ENCODE assay signal across 1 cellular context in the genomic region with DNA sequence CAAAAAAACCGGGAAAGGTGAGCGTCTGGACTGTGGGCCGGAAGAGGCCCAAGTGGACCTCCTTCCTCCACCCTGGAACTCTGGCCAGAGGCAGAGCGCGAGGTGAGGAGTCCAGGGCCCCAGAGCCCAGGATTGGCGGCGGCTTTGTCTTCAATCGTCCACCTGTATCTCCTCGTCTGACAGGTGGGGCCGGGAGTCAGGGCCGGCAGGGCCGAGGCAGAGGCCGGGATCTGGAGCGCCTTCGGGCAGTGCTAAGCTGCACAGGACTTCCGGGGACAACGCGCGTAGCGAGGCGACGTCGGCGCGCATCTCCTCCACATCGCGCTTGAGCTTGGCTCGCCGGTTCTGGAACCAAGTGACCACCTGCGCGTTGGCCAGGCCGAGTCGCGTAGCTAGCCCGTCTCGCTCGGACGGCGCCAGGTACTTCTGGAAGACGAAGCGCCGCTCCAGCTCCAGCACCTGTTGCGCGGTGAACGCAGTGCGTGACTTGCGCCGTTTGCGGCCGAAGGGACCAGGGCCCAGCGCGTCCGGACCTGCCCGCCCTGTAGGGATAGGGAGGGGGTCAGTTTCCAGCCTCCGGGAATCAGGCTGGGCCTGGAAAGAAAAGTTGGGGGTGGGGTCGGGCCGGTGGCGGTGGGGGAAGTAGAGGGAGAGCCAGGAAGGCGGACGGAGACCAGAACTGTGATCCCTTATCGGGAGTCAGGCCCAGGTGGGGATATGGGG.
TF ChIP-seq lines count a peak whose summit lies in the region.

No MANE protein-coding gene starts in this region.

TF ChIP-seq in HepG2, 621 proteins besides CTCF, POLR2A, EP300 and RAD21 (continued from another document):
- TF ChIP-seq, protein P1, sequence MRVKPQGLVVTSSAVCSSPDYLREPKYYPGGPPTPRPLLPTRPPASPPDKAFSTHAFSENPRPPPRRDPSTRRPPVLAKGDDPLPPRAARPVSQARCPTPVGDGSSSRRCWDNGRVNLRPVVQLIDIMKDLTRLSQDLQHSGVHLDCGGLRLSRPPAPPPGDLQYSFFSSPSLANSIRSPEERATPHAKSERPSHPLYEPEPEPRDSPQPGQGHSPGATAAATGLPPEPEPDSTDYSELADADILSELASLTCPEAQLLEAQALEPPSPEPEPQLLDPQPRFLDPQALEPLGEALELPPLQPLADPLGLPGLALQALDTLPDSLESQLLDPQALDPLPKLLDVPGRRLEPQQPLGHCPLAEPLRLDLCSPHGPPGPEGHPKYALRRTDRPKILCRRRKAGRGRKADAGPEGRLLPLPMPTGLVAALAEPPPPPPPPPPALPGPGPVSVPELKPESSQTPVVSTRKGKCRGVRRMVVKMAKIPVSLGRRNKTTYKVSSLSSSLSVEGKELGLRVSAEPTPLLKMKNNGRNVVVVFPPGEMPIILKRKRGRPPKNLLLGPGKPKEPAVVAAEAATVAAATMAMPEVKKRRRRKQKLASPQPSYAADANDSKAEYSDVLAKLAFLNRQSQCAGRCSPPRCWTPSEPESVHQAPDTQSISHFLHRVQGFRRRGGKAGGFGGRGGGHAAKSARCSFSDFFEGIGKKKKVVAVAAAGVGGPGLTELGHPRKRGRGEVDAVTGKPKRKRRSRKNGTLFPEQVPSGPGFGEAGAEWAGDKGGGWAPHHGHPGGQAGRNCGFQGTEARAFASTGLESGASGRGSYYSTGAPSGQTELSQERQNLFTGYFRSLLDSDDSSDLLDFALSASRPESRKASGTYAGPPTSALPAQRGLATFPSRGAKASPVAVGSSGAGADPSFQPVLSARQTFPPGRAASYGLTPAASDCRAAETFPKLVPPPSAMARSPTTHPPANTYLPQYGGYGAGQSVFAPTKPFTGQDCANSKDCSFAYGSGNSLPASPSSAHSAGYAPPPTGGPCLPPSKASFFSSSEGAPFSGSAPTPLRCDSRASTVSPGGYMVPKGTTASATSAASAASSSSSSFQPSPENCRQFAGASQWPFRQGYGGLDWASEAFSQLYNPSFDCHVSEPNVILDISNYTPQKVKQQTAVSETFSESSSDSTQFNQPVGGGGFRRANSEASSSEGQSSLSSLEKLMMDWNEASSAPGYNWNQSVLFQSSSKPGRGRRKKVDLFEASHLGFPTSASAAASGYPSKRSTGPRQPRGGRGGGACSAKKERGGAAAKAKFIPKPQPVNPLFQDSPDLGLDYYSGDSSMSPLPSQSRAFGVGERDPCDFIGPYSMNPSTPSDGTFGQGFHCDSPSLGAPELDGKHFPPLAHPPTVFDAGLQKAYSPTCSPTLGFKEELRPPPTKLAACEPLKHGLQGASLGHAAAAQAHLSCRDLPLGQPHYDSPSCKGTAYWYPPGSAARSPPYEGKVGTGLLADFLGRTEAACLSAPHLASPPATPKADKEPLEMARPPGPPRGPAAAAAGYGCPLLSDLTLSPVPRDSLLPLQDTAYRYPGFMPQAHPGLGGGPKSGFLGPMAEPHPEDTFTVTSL (CRISPR knock-in tag; IDR thresholded peaks at IDR 0.05; ENCODE audit: borderline replicate concordance) = no peak
- TF ChIP-seq CENPT (CRISPR knock-in tag; IDR thresholded peaks at IDR 0.05; ENCODE audit: low read depth) (0 out of 2 replicates have a peak, but pooled peaks have one; percentile 20), ZMYM4 (CRISPR knock-in tag; IDR thresholded peaks at IDR 0.05) (no peak; the same call in 1 of the 2 replicates), ZNF263 (CRISPR knock-in tag; IDR thresholded peaks at IDR 0.05) (peak; percentile 51), ZNF329 (CRISPR knock-in tag; IDR thresholded peaks at IDR 0.05; ENCODE audit: low read depth) (peak; percentile 38; the same call in 1 of the 2 replicates), ZNF20 (CRISPR knock-in tag; IDR thresholded peaks at IDR 0.05) (no peak), EHMT2 (IDR thresholded peaks at IDR 0.05; ENCODE audit: borderline replicate concordance, low read depth, low read length) (no peak), NBN (conservative IDR thresholded peaks at IDR 0.05) (no peak), ZNF430 (CRISPR knock-in tag; IDR thresholded peaks at IDR 0.05) (peak; percentile 78; the same call in 1 of the 2 replicates), ZNF431 (CRISPR knock-in tag; IDR thresholded peaks at IDR 0.05; ENCODE audit: borderline replicate concordance, low read depth) (0 out of 2 replicates have a peak, but pooled peaks have one; percentile 22), SATB2 (CRISPR knock-in tag; IDR thresholded peaks at IDR 0.05) (0 out of 2 replicates have a peak, but pooled peaks have one; percentile 40)
- TF ChIP-seq, protein P2, sequence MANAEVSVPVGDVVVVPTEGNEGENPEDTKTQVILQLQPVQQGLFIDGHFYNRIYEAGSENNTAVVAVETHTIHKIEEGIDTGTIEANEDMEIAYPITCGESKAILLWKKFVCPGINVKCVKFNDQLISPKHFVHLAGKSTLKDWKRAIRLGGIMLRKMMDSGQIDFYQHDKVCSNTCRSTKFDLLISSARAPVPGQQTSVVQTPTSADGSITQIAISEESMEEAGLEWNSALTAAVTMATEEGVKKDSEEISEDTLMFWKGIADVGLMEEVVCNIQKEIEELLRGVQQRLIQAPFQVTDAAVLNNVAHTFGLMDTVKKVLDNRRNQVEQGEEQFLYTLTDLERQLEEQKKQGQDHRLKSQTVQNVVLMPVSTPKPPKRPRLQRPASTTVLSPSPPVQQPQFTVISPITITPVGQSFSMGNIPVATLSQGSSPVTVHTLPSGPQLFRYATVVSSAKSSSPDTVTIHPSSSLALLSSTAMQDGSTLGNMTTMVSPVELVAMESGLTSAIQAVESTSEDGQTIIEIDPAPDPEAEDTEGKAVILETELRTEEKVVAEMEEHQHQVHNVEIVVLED (CRISPR knock-in tag; IDR thresholded peaks at IDR 0.05; ENCODE audit: borderline replicate concordance) = peak; percentile 34; the same call in 1 of the 2 replicates
- TF ChIP-seq, protein P3, sequence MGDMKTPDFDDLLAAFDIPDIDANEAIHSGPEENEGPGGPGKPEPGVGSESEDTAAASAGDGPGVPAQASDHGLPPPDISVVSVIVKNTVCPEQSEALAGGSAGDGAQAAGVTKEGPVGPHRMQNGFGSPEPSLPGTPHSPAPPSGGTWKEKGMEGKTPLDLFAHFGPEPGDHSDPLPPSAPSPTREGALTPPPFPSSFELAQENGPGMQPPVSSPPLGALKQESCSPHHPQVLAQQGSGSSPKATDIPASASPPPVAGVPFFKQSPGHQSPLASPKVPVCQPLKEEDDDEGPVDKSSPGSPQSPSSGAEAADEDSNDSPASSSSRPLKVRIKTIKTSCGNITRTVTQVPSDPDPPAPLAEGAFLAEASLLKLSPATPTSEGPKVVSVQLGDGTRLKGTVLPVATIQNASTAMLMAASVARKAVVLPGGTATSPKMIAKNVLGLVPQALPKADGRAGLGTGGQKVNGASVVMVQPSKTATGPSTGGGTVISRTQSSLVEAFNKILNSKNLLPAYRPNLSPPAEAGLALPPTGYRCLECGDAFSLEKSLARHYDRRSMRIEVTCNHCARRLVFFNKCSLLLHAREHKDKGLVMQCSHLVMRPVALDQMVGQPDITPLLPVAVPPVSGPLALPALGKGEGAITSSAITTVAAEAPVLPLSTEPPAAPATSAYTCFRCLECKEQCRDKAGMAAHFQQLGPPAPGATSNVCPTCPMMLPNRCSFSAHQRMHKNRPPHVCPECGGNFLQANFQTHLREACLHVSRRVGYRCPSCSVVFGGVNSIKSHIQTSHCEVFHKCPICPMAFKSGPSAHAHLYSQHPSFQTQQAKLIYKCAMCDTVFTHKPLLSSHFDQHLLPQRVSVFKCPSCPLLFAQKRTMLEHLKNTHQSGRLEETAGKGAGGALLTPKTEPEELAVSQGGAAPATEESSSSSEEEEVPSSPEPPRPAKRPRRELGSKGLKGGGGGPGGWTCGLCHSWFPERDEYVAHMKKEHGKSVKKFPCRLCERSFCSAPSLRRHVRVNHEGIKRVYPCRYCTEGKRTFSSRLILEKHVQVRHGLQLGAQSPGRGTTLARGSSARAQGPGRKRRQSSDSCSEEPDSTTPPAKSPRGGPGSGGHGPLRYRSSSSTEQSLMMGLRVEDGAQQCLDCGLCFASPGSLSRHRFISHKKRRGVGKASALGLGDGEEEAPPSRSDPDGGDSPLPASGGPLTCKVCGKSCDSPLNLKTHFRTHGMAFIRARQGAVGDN (CRISPR knock-in tag; IDR thresholded peaks at IDR 0.05) = peak; percentile 95
